2 cellular contexts compared by ENCODE assay signal in genomic region chr7:132656846-132657776, GRCh38.
TF ChIP-seq lines count a peak whose summit lies in the region.

No MANE protein-coding gene starts in this region.

TF ChIP-seq in GM23338, 12 proteins besides CTCF, POLR2A, EP300 and RAD21 (continued from another document):
- TF ChIP-seq ZNF462 (CRISPR knock-in tag; IDR thresholded peaks at IDR 0.05) = no peak
- no peak for TF ChIP-seq NANOG (IDR thresholded peaks at IDR 0.05; ENCODE audit: borderline replicate concordance)
- no peak for TF ChIP-seq ZNF331 (CRISPR knock-in tag; IDR thresholded peaks at IDR 0.05; ENCODE audit: low read depth)
- no peak for TF ChIP-seq EZH2 (IDR thresholded peaks at IDR 0.05; ENCODE audit: low read depth, unreplicated experiment)
- TF ChIP-seq POLR2AphosphoS5 (IDR thresholded peaks at IDR 0.05; ENCODE audit: low read depth) = no peak
- TF ChIP-seq, protein P1, sequence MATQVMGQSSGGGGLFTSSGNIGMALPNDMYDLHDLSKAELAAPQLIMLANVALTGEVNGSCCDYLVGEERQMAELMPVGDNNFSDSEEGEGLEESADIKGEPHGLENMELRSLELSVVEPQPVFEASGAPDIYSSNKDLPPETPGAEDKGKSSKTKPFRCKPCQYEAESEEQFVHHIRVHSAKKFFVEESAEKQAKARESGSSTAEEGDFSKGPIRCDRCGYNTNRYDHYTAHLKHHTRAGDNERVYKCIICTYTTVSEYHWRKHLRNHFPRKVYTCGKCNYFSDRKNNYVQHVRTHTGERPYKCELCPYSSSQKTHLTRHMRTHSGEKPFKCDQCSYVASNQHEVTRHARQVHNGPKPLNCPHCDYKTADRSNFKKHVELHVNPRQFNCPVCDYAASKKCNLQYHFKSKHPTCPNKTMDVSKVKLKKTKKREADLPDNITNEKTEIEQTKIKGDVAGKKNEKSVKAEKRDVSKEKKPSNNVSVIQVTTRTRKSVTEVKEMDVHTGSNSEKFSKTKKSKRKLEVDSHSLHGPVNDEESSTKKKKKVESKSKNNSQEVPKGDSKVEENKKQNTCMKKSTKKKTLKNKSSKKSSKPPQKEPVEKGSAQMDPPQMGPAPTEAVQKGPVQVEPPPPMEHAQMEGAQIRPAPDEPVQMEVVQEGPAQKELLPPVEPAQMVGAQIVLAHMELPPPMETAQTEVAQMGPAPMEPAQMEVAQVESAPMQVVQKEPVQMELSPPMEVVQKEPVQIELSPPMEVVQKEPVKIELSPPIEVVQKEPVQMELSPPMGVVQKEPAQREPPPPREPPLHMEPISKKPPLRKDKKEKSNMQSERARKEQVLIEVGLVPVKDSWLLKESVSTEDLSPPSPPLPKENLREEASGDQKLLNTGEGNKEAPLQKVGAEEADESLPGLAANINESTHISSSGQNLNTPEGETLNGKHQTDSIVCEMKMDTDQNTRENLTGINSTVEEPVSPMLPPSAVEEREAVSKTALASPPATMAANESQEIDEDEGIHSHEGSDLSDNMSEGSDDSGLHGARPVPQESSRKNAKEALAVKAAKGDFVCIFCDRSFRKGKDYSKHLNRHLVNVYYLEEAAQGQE (IDR thresholded peaks at IDR 0.05; ENCODE audit: unreplicated experiment) = no peak

TF ChIP-seq in SK-N-SH treated with all-trans-retinoic acid at 6 μM for 48 hours, 23 proteins besides CTCF, POLR2A, EP300 and RAD21 (continued from another document):
- TF ChIP-seq POU6F1 (CRISPR knock-in tag; IDR thresholded peaks at IDR 0.05; ENCODE audit: borderline replicate concordance, low read depth) (no peak), TOX (CRISPR knock-in tag; IDR thresholded peaks at IDR 0.05; ENCODE audit: borderline replicate concordance) (no peak), ZFP3 (CRISPR knock-in tag; IDR thresholded peaks at IDR 0.05) (no peak)
- TF ChIP-seq, protein P2, sequence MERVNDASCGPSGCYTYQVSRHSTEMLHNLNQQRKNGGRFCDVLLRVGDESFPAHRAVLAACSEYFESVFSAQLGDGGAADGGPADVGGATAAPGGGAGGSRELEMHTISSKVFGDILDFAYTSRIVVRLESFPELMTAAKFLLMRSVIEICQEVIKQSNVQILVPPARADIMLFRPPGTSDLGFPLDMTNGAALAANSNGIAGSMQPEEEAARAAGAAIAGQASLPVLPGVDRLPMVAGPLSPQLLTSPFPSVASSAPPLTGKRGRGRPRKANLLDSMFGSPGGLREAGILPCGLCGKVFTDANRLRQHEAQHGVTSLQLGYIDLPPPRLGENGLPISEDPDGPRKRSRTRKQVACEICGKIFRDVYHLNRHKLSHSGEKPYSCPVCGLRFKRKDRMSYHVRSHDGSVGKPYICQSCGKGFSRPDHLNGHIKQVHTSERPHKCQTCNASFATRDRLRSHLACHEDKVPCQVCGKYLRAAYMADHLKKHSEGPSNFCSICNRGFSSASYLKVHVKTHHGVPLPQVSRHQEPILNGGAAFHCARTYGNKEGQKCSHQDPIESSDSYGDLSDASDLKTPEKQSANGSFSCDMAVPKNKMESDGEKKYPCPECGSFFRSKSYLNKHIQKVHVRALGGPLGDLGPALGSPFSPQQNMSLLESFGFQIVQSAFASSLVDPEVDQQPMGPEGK (CRISPR knock-in tag; IDR thresholded peaks at IDR 0.05; ENCODE audit: borderline replicate concordance) = no peak
- TF ChIP-seq, protein P3, sequence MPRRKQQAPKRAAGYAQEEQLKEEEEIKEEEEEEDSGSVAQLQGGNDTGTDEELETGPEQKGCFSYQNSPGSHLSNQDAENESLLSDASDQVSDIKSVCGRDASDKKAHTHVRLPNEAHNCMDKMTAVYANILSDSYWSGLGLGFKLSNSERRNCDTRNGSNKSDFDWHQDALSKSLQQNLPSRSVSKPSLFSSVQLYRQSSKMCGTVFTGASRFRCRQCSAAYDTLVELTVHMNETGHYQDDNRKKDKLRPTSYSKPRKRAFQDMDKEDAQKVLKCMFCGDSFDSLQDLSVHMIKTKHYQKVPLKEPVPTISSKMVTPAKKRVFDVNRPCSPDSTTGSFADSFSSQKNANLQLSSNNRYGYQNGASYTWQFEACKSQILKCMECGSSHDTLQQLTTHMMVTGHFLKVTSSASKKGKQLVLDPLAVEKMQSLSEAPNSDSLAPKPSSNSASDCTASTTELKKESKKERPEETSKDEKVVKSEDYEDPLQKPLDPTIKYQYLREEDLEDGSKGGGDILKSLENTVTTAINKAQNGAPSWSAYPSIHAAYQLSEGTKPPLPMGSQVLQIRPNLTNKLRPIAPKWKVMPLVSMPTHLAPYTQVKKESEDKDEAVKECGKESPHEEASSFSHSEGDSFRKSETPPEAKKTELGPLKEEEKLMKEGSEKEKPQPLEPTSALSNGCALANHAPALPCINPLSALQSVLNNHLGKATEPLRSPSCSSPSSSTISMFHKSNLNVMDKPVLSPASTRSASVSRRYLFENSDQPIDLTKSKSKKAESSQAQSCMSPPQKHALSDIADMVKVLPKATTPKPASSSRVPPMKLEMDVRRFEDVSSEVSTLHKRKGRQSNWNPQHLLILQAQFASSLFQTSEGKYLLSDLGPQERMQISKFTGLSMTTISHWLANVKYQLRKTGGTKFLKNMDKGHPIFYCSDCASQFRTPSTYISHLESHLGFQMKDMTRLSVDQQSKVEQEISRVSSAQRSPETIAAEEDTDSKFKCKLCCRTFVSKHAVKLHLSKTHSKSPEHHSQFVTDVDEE (CRISPR knock-in tag; IDR thresholded peaks at IDR 0.05) = no peak
